ENCODE assay signal across 9 cellular contexts in genomic region chr14:105355850-105356604, GRCh38. TPM values are rescaled to one million over a fixed set of nuclear protein-coding genes. Genes with fewer than 3 reads are reported as not detected.
"Had no signal": no experiment of that assay in that cellular context is flagged by ENCODE, and none has a peak within 500 bp of the region (broad histone marks: within the 10 kb centered on the region; RNA-seq: fewer than 3 reads in every experiment).

No MANE protein-coding gene starts in this region.

- H3K27ac Mint-ChIP-seq: GM23338, HFFc6 had no signal

- H3K4me1 ChIP-seq: HAP-1 had no signal

- H2AFZ ChIP-seq: GM23338 had no signal

- ATAC-seq: HCT116, K562 had no signal

- DNase-seq: HFFc6, IMR-90, KG1 had no signal

- FAIRE-seq: HTR-8/SVneo, K562 had no signal

- H3K4me3 Mint-ChIP-seq: GM23338, HFFc6 had no signal

- H3K4me3 ChIP-seq: GM23338, HAP-1, K562 had no signal

- H3K9me3 ChIP-seq: HAP-1 had no signal

- H3K4me2 ChIP-seq: GM23338 had no signal

RNA-seq across cellular contexts. Expression of gene TEX22, which starts 42.3 kb away (rescaled TPM):
- total RNA-seq: HT-29 had no signal
